22 cellular contexts compared by ENCODE assay signal in genomic region chr7:134997214-134997885, GRCh38. TPM values are rescaled to one million over a fixed set of nuclear protein-coding genes. Genes with fewer than 3 reads are reported as not detected.
A peak's percentile ranks its signal among the peaks of the same experiment; 100 is the strongest.
DNase-seq lines count a peak whose midpoint lies in the region; ATAC-seq lines count a peak whose summit lies in the region.
"Had no signal": no experiment of that assay in that cellular context is flagged by ENCODE, and none has a peak within 500 bp of the region (broad histone marks: within the 10 kb centered on the region; RNA-seq: fewer than 3 reads in every experiment).

No MANE protein-coding gene starts in this region.

- ATAC-seq in T-cell (replicated peaks in 1 of 4), result no peak
- ATAC-seq in left lobe of liver, result peak; percentile 71
- no peak for ATAC-seq in HG03457 (IDR thresholded peaks at IDR 0.05; ENCODE audit: unreplicated experiment)
- ATAC-seq: PC-3 had no signal

- H3K27ac ChIP-seq in stomach smooth muscle (ENCODE audit: low read length), result peak overlapping the region; percentile 60
- H3K27ac ChIP-seq: GM23248 had no signal

- POLR2A ChIA-PET in T-cell (lab: Charles Lee), result no interaction called here

- H3K9me3 ChIP-seq in stomach smooth muscle (ENCODE audit: control insufficient read depth in 2 of 2, low read length in 2 of 2), result no peaks in the 10 kb centered on the region
- H3K9me3 ChIP-seq: Caco-2 had no signal

- H3K4me1 ChIP-seq in stomach smooth muscle (ENCODE audit: control insufficient read depth, insufficient read depth, low read length), result peaks cover 21% of the 10 kb centered on the region

- CTCF ChIA-PET in T-cell (lab: Charles Lee), result interaction anchor here (0.6 to 0.8 kb wide), 4 partner anchors 9 to 142 kb away, joined by 3 to 4 read pairs (median 4); partner anchors contain the start of gene AGBL3 (in 1 of the 2)

- peak overlapping the region; percentile 88 to 93 for H3K27ac Mint-ChIP-seq in T-cell
- H3K27ac Mint-ChIP-seq: H9, HFFc6 had no signal

- H3K36me3 Mint-ChIP-seq in T-cell, result peaks cover 42% of the 10 kb centered on the region

- no peak overlapping the region for H3K4me3 Mint-ChIP-seq in T-cell
- H3K4me3 Mint-ChIP-seq: CD4-positive, CD25-positive, alpha-beta regulatory T cell; H9; HFFc6 had no signal

- no peaks in the 10 kb centered on the region for H3K36me3 ChIP-seq in stomach smooth muscle (ENCODE audit: control insufficient read depth in 2 of 2, insufficient read depth in 2 of 2, low read length in 2 of 2)

- H3K27me3 ChIP-seq in stomach smooth muscle (ENCODE audit: control insufficient read depth in 1 of 2, insufficient read depth in 2 of 2, low read length in 2 of 2), result no peaks in the 10 kb centered on the region

- DNase-seq in HuH-7.5 (ENCODE audit: low spot score), result peak; percentile 13
- DNase-seq in T-cell, result no peak
- DNase-seq in left lobe of liver (ENCODE audit: low spot score), result no peak
- DNase-seq in NOMO-1 treated with DMSO at 0.1 percent for 48 hours (lab: John Stamatoyannopoulos, UW; ENCODE audit: unreplicated experiment), result no peak
- no peak for DNase-seq in NCI-H1694 treated with DMSO at 0.1 percent for 48 hours (lab: John Stamatoyannopoulos, UW)
- DNase-seq: CD4-positive, CD25-positive, alpha-beta regulatory T cell; DMS 273 treated with DMSO at 0.1 percent for 48 hours; DMS79 treated with DMSO at 0.1 percent for 48 hours; GM23248; H9; HFFc6; KBM-7; NCI-H1105; NCI-H2081 treated with DMSO at 0.1 percent for 48 hours; NCI-H2171 treated with DMSO at 0.1 percent for 48 hours; NCI-H524 treated with DMSO at 0.1 percent for 48 hours; NCI-H82; PC-3; Right ventricle myocardium superior had no signal

- peaks cover 49 to 52% (median 50%) of the 10 kb centered on the region in 3 donors for H3K4me1 Mint-ChIP-seq in T-cell
- H3K4me1 Mint-ChIP-seq: H9 had no signal

- H3K27me3 Mint-ChIP-seq in T-cell, result no peaks in the 10 kb centered on the region
- H3K27me3 Mint-ChIP-seq: CD4-positive, CD25-positive, alpha-beta regulatory T cell had no signal

- no peak overlapping the region for H3K9ac ChIP-seq in stomach smooth muscle (ENCODE audit: low read length in 2 of 2)
- H3K9ac ChIP-seq: GM23248 had no signal

- no peaks in the 10 kb centered on the region for H3K9me3 Mint-ChIP-seq in T-cell
- H3K9me3 Mint-ChIP-seq: H9, HFFc6 had no signal

- no peak overlapping the region for H3K4me3 ChIP-seq in stomach smooth muscle (ENCODE audit: low read length in 2 of 2)
- H3K4me3 ChIP-seq: GM23248 had no signal

RNA-seq across cellular contexts. Expression of gene AGBL3, which starts 11.0 kb away (rescaled TPM):
- total RNA-seq in T-cell (1 to 10 TPM; 2.5 to 6.7 (median 3.5) TPM), left lobe of liver (2.1 TPM)
